Comparison of ENCODE assay signal across 8 cellular contexts in genomic region chr7:120987683-120988590, GRCh38. TPM values are rescaled to one million over a fixed set of nuclear protein-coding genes. Genes with fewer than 3 reads are reported as not detected.
DNase-seq lines count a peak whose midpoint lies in the region; ATAC-seq and TF ChIP-seq lines count a peak whose summit lies in the region.

No MANE protein-coding gene starts in this region.

- no peaks in the 10 kb centered on the region for H3K36me3 ChIP-seq in right atrium auricular region
- H3K36me3 ChIP-seq in prostate gland, result no peaks in the 10 kb centered on the region

- ATAC-seq in HG02763 (IDR thresholded peaks at IDR 0.05; ENCODE audit: unreplicated experiment), result peak; percentile 95

- H3K27me3 ChIP-seq in right atrium auricular region (no peaks in the 10 kb centered on the region), prostate gland (replicated peaks; ENCODE audit: insufficient read depth) (no peaks in the 10 kb centered on the region)

- DNase-seq in NCI-H1417 (lab: John Stamatoyannopoulos, UW) (peak; percentile 79 to 91 (median 85)), T-helper 1 cell (peak; percentile 65 to 90 (median 77)), amygdala (lab: John Stamatoyannopoulos, UW) (peak; percentile 10 to 86 (median 54)), right atrium auricular region (ENCODE audit: low spot score) (peak; percentile 93), prostate gland (ENCODE audit: low spot score) (peak; percentile 85), ureter (ENCODE audit: low spot score) (peak; percentile 92)

- no peak for TF ChIP-seq POLR2A in prostate gland (IDR thresholded peaks at IDR 0.05)

- intact Hi-C loops in prostate gland (cut with DNase I), result loop anchor here (1.0 kb wide), 1 partner anchor 93 kb away; no protein-coding TSS in a partner anchor

- peak; percentile 96 for TF ChIP-seq CTCF in GM12873 (IDR thresholded peaks at IDR 0.05; ENCODE audit: insufficient read depth, low read depth, low read length, missing control alignments)
- TF ChIP-seq CTCF in right atrium auricular region (IDR thresholded peaks at IDR 0.05), result peak; percentile 89 to 94
- peak; percentile 78 to 89 (median 85) for TF ChIP-seq CTCF in prostate gland (IDR thresholded peaks at IDR 0.05)

- no peaks in the 10 kb centered on the region for H3K9me3 ChIP-seq in right atrium auricular region
- no peaks in the 10 kb centered on the region for H3K9me3 ChIP-seq in prostate gland

- H3K27ac ChIP-seq in right atrium auricular region (peak overlapping the region; percentile 92 to 94), prostate gland (peak overlapping the region; percentile 74 to 80)

- WGBS in prostate gland, result 6% methylated on average over 12 of the region's 12 CpGs

- H3K4me3 ChIP-seq in right atrium auricular region (peak overlapping the region; percentile 53 to 56), prostate gland (peak overlapping the region; percentile 20 to 25)

- H3K4me1 ChIP-seq in right atrium auricular region, result peaks cover 0 to 25% of the 10 kb centered on the region in 2 donors
- H3K4me1 ChIP-seq in prostate gland (replicated peaks), result no peaks in the 10 kb centered on the region

RNA-seq across cellular contexts. Expression of gene CPED1, which starts 0.6 kb away (rescaled TPM):
- total RNA-seq in right atrium auricular region (10 to 100 TPM; 13.8 to 19.0 TPM), prostate gland (10 to 100 TPM; 10.7 to 23.3 TPM), ureter (61.4 TPM)

RNA-seq across cellular contexts. Expression of gene ING3, which starts 37.4 kb away (rescaled TPM):
- 10 to 100 TPM in 1 of 2 donors, 1 to 10 TPM in 1; 9.9 to 10.4 TPM for total RNA-seq in right atrium auricular region
- 10 to 100 TPM; 12.4 to 20.8 TPM for total RNA-seq in prostate gland
- 21.7 TPM for total RNA-seq in ureter

Comparison
In these comparisons a context has a peak if more than half of its experiments do, and no peak if none do; other contexts are left out.
1. Peak in every context shown above with its lines: DNase-seq, ATAC-seq, H3K4me3 ChIP-seq and H3K27ac ChIP-seq.